21 cellular contexts compared by ENCODE assay signal in genomic region chr4:168384437-168385141, GRCh38.
A peak's percentile ranks its signal among the peaks of the same experiment; 100 is the strongest.
DNase-seq lines count a peak whose midpoint lies in the region; ATAC-seq and TF ChIP-seq lines count a peak whose summit lies in the region.
"Had no signal": no experiment of that assay in that cellular context is flagged by ENCODE, and none has a peak within 500 bp of the region (broad histone marks: within the 10 kb centered on the region; RNA-seq: fewer than 3 reads in every experiment).

No MANE protein-coding gene starts in this region.

- H3K27me3 ChIP-seq in brain microvascular endothelial cell (replicated peaks) = no peaks in the 10 kb centered on the region
- H3K27me3 ChIP-seq in CD4-positive, alpha-beta memory T cell (ENCODE audit: insufficient read depth, low read length) = no peaks in the 10 kb centered on the region
- no peaks in the 10 kb centered on the region for H3K27me3 ChIP-seq in CD4-positive, alpha-beta T cell (ENCODE audit: control insufficient read depth, insufficient read depth, low read length)
- H3K27me3 ChIP-seq: esophagus muscularis mucosa had no signal

- H3K4me3 ChIP-seq in brain microvascular endothelial cell (ENCODE audit: low read depth, low read length) = no peak overlapping the region
- H3K4me3 ChIP-seq in CD4-positive, alpha-beta memory T cell (ENCODE audit: low read length in 2 of 2) = no peak overlapping the region
- H3K4me3 ChIP-seq: esophagus muscularis mucosa, skin epidermis had no signal

- intact Hi-C loops in CD4-positive, alpha-beta memory T cell (cut with micrococcal nuclease) = no loop called here
- intact Hi-C loops in CD4-positive, alpha-beta T cell (cut with DNase I, micrococcal nuclease) = no loop called here

- no peak for ATAC-seq in CD4-positive, alpha-beta T cell (ENCODE audit: poor library complexity)
- ATAC-seq: stimulated activated naive B cell treated with anti-CD40 and anti-IgM and Interleukin-4, amounts not matched to agents 10 μg/mL and 1 μg/mL and 100 μg/mL, for 72 hours had no signal

- no peaks in the 10 kb centered on the region for H3K9me3 Mint-ChIP-seq in CD4-positive, alpha-beta memory T cell
- H3K9me3 Mint-ChIP-seq in CD4-positive, alpha-beta T cell = no peaks in the 10 kb centered on the region
- H3K9me3 Mint-ChIP-seq: dendritic cell treated with granulocyte-macrophage colony-stimulating factor and Interleukin-4, amounts not matched to agents 40 ng/mL and 50 ng/mL, for 4 days had no signal

- H3K4me3 Mint-ChIP-seq in CD4-positive, alpha-beta memory T cell = no peak overlapping the region
- no peak overlapping the region for H3K4me3 Mint-ChIP-seq in CD4-positive, alpha-beta T cell
- H3K4me3 Mint-ChIP-seq: activated B cell treated with CpG ODN at 0.5 μM for 24 hours; dendritic cell treated with granulocyte-macrophage colony-stimulating factor and Interleukin-4, amounts not matched to agents 40 ng/mL and 50 ng/mL, for 4 days; stimulated activated naive B cell treated with anti-CD40 and anti-IgM and Interleukin-4, amounts not matched to agents 10 μg/mL and 1 μg/mL and 100 μg/mL, for 72 hours had no signal

- peaks cover 73 to 80% of the 10 kb centered on the region in 2 donors for H3K36me3 Mint-ChIP-seq in CD4-positive, alpha-beta memory T cell
- peaks cover 92% of the 10 kb centered on the region for H3K36me3 Mint-ChIP-seq in CD4-positive, alpha-beta T cell (ENCODE audit: low read depth)

- no peaks in the 10 kb centered on the region for H3K4me1 ChIP-seq in CD4-positive, alpha-beta memory T cell (ENCODE audit: insufficient read depth, low read length)

- H3K27ac ChIP-seq in brain microvascular endothelial cell = no peak overlapping the region
- no peak overlapping the region for H3K27ac ChIP-seq in CD4-positive, alpha-beta memory T cell (ENCODE audit: low read depth, low read length)
- no peak overlapping the region for H3K27ac ChIP-seq in CD4-positive, alpha-beta T cell (ENCODE audit: low read depth, low read length)
- H3K27ac ChIP-seq: esophagus muscularis mucosa, HL-60 had no signal

- in situ Hi-C loops in brain microvascular endothelial cell (cut with HindIII; ENCODE audit: low pct_ligation_motif_present, low sequenced_read_pairs) = no loop called here

- CTCF ChIA-PET in CD4-positive, alpha-beta memory T cell (lab: Charles Lee; ENCODE audit: partially characterized antibody) = no interaction called here
- CTCF ChIA-PET in CD4-positive, alpha-beta T cell (lab: Charles Lee) = no interaction called here

- H3K4me1 Mint-ChIP-seq in CD4-positive, alpha-beta memory T cell = peaks cover 0 to 8% (median 2%) of the 10 kb centered on the region in 4 donors
- H3K4me1 Mint-ChIP-seq in CD4-positive, alpha-beta T cell (ENCODE audit: low read depth) = no peaks in the 10 kb centered on the region

- H3K9me3 ChIP-seq in CD4-positive, alpha-beta memory T cell (ENCODE audit: control insufficient read depth in 1 of 2, low read length in 2 of 2) = no peaks in the 10 kb centered on the region
- no peaks in the 10 kb centered on the region for H3K9me3 ChIP-seq in CD4-positive, alpha-beta T cell (ENCODE audit: control insufficient read depth, low read length)
- H3K9me3 ChIP-seq: esophagus muscularis mucosa had no signal

- H3K36me3 ChIP-seq in brain microvascular endothelial cell (replicated peaks) = peaks cover 6% of the 10 kb centered on the region
- peaks cover 47% of the 10 kb centered on the region for H3K36me3 ChIP-seq in CD4-positive, alpha-beta memory T cell (ENCODE audit: insufficient read depth, low read length)

- POLR2A ChIA-PET in CD4-positive, alpha-beta memory T cell (lab: Charles Lee; ENCODE audit: partially characterized antibody) = no interaction called here
- POLR2A ChIA-PET in CD4-positive, alpha-beta T cell (lab: Charles Lee) = no interaction called here

- H3K27ac Mint-ChIP-seq in CD4-positive, alpha-beta memory T cell = no peak overlapping the region
- H3K27ac Mint-ChIP-seq in CD4-positive, alpha-beta T cell = no peak overlapping the region
- H3K27ac Mint-ChIP-seq: activated B cell treated with CpG ODN at 0.5 μM for 24 hours; dendritic cell treated with granulocyte-macrophage colony-stimulating factor and Interleukin-4, amounts not matched to agents 40 ng/mL and 50 ng/mL, for 4 days had no signal

- DNase-seq in Daoy (ENCODE audit: low read depth) (peak; percentile 11), LHCN-M2 (ENCODE audit: low read depth) (peak; percentile 13), brain microvascular endothelial cell (peak; percentile 17), kidney tubule cell (ENCODE audit: low spot score) (peak; percentile 43), SKM-1 treated with dmso at 0.1 percent for 144 hours (lab: John Stamatoyannopoulos, UW; ENCODE audit: unreplicated experiment) (no peak)
- no peak for DNase-seq in activated CD4-positive, alpha-beta T cell treated with anti-CD3 and anti-CD28 coated beads for 1 hour
- no peak for DNase-seq in CD4-positive, alpha-beta memory T cell
- DNase-seq in CD4-positive, alpha-beta T cell = no peak
- DNase-seq: activated B cell treated with CpG ODN at 0.5 μM for 24 hours; activated effector memory CD4-positive, alpha-beta T cell treated with anti-CD3 and anti-CD28 coated beads, Interleukin-2, amount 50 U/mL, for 16 hours; COR-L47; hypothalamus; left cardiac atrium; NCI-H187; NCI-H524 treated with DMSO at 0.1 percent for 48 hours; stimulated activated naive B cell treated with anti-CD40 and anti-IgM and Interleukin-4, amounts not matched to agents 10 μg/mL and 1 μg/mL and 100 μg/mL, for 72 hours; SW 1271 had no signal

- H3K27me3 Mint-ChIP-seq in CD4-positive, alpha-beta memory T cell = no peaks in the 10 kb centered on the region
- no peaks in the 10 kb centered on the region for H3K27me3 Mint-ChIP-seq in CD4-positive, alpha-beta T cell
- H3K27me3 Mint-ChIP-seq: activated B cell treated with CpG ODN at 0.5 μM for 24 hours; dendritic cell treated with granulocyte-macrophage colony-stimulating factor and Interleukin-4, amounts not matched to agents 40 ng/mL and 50 ng/mL, for 4 days; stimulated activated naive B cell treated with anti-CD40 and anti-IgM and Interleukin-4, amounts not matched to agents 10 μg/mL and 1 μg/mL and 100 μg/mL, for 72 hours had no signal

- no peak for TF ChIP-seq CTCF in brain microvascular endothelial cell (IDR thresholded peaks at IDR 0.05; ENCODE audit: low read depth, low read length, missing control alignments)
- TF ChIP-seq CTCF in CD4-positive, alpha-beta T cell (IDR thresholded peaks at IDR 0.05) = no peak

Comparison
In these comparisons a context has a peak if more than half of its experiments do, and no peak if none do; other contexts are left out.
1. DNase-seq: peak in Daoy (single experiment), LHCN-M2 (single experiment), brain microvascular endothelial cell (single experiment) and kidney tubule cell (single experiment); none in activated CD4-positive, alpha-beta T cell treated with anti-CD3 and anti-CD28 coated beads for 1 hour (single experiment), SKM-1 treated with dmso at 0.1 percent for 144 hours (single experiment), CD4-positive, alpha-beta memory T cell (0 of 5) and CD4-positive, alpha-beta T cell (0 of 10).